Comparison of ENCODE assay signal across 26 cellular contexts in the genomic region with DNA sequence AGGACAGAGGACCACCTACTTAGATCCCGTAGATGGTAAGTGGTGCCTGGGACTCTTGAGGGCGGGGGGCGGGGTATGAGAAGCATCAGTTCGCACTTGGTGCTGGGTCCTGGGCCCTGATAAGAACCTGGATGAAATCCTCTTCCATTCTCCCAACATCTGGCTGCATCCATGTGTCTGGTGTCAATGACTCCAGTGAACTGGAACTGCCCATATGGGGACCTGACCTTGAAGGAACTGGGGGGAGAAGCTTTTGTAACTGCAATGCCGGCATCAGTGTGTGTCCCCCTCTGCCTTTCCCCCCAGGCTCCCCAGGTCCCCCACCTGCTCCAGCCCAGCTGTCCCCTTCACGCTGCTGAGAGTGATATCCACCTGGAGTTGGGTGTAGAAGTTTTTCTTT. TPM values are rescaled to one million over a fixed set of nuclear protein-coding genes. Genes with fewer than 3 reads are reported as not detected.
"Had no signal": no experiment of that assay in that cellular context is flagged by ENCODE, and none has a peak within 500 bp of the region (broad histone marks: within the 10 kb centered on the region; RNA-seq: fewer than 3 reads in every experiment).

No MANE protein-coding gene starts in this region.

- H3K27me3 ChIP-seq: left lung, pancreas, uterus had no signal

- H3K9me3 ChIP-seq: heart left ventricle, left lung, lower lobe of right lung, pancreas, prostate gland, sigmoid colon, uterus had no signal

- DNase-seq: activated CD4-positive, alpha-beta T cell treated with anti-CD3 and anti-CD28 coated beads for 4 hours; activated CD4-positive, alpha-beta T cell treated with anti-CD3 and anti-CD28 coated beads, Interleukin-2, amount 50 U/mL, for 4 hours; activated CD8-positive, alpha-beta memory T cell treated with anti-CD3 and anti-CD28 coated beads for 24 hours; activated effector memory CD4-positive, alpha-beta T cell treated with Interleukin-2 at 50 U/mL for 16 hours; activated naive CD4-positive, alpha-beta T cell treated with Interleukin-2 at 50 U/mL for 16 hours; anterior cingulate cortex; endodermal cell; foreskin keratinocyte; heart left ventricle; kidney glomerular epithelial cell; lower lobe of right lung; mesenchymal stem cell; pancreas; retina; sigmoid colon; small intestine; stimulated activated CD4-positive, alpha-beta T cell treated with anti-CD3 and anti-CD28 coated beads, Interleukin-4, amount 100 ng/mL, for 24 hours; stimulated activated naive CD8-positive, alpha-beta T cell treated with anti-CD3 and anti-CD28 coated beads, Interleukin-15, amount 100 ng/mL, for 72 hours; substantia nigra; uterus had no signal

- H3K4me3 ChIP-seq: heart left ventricle, left lung, lower lobe of right lung, pancreas, prostate gland, sigmoid colon, uterus had no signal

- H3K4me1 ChIP-seq: foreskin keratinocyte, heart left ventricle, left lung, lower lobe of right lung, pancreas, prostate gland, sigmoid colon, uterus had no signal

- H3K27ac ChIP-seq: foreskin keratinocyte, heart left ventricle, left lung, lower lobe of right lung, pancreas, prostate gland, sigmoid colon, uterus had no signal

- ATAC-seq: esophagus mucosa; foreskin keratinocyte; heart left ventricle; left lung; lower lobe of right lung; natural killer cell treated with Interleukin-12 subunit alpha and Interleukin-12 subunit beta and Interleukin-15 and Interleukin-18, amount 100 ng/mL, for 72 hours; pancreas; stimulated activated memory B cell treated with anti-CD40 and anti-IgM and Interleukin-4, amounts not matched to agents 10 μg/mL and 1 μg/mL and 100 μg/mL, for 72 hours; stimulated activated naive CD8-positive, alpha-beta T cell treated with anti-CD3 and anti-CD28 coated beads, Interleukin-15, amount 100 ng/mL, for 72 hours had no signal

- H3K36me3 ChIP-seq: heart left ventricle, left lung, lower lobe of right lung, pancreas, prostate gland, sigmoid colon, uterus had no signal

RNA-seq across cellular contexts. Expression of a gene that starts 52.7 kb away (rescaled TPM):
- total RNA-seq: esophagus mucosa; foreskin keratinocyte; left lung; lower lobe of right lung; mononuclear cell; natural killer cell treated with Interleukin-12 subunit alpha and Interleukin-12 subunit beta and Interleukin-15 and Interleukin-18, amount 100 ng/mL, for 72 hours had no signal
- polyA plus RNA-seq: foreskin keratinocyte had no signal
